ENCODE assay signal across 21 cellular contexts in genomic region chr1:43910359-43910758, GRCh38. TPM values are rescaled to one million over a fixed set of nuclear protein-coding genes. Genes with fewer than 3 reads are reported as not detected.
"Had no signal": no experiment of that assay in that cellular context is flagged by ENCODE, and none has a peak within 500 bp of the region (broad histone marks: within the 10 kb centered on the region; RNA-seq: fewer than 3 reads in every experiment).

No MANE protein-coding gene starts in this region.

- H3K36me3 ChIP-seq: cardiac muscle cell, right lobe of liver had no signal

- H3K4me3 ChIP-seq: body of pancreas, cardiac muscle cell, left lung, lung, right lobe of liver, skin epidermis, tibial artery had no signal

- ATAC-seq: activated CD4-positive, alpha-beta T cell treated with anti-CD3 and anti-CD28 coated beads for 36 hours; activated T-cell treated with anti-CD3 and anti-CD28 coated beads, Interleukin-2, amount 50 U/mL, for 72 hours; body of pancreas; left lung; naive thymus-derived CD4-positive, alpha-beta T cell; right lobe of liver; stimulated activated naive CD8-positive, alpha-beta T cell treated with anti-CD3 and anti-CD28 coated beads, Interleukin-15, amount 100 ng/mL, for 72 hours had no signal

- H3K9me3 ChIP-seq: body of pancreas, left lung, right lobe of liver, tibial artery had no signal

- H3K27me3 ChIP-seq: body of pancreas, cardiac muscle cell, left lung, right lobe of liver, tibial artery had no signal

- H3K4me1 ChIP-seq: body of pancreas, left lung, right lobe of liver, tibial artery had no signal

- DNase-seq: activated B cell treated with CpG ODN at 0.5 μM for 24 hours; activated CD4-positive, alpha-beta T cell treated with anti-CD3 and anti-CD28 coated beads for 36 hours; activated CD4-positive, alpha-beta T cell treated with anti-CD3 and anti-CD28 coated beads, Interleukin-2, amount 50 U/mL, for 4 hours; activated effector memory CD4-positive, alpha-beta T cell treated with anti-CD3 and anti-CD28 coated beads, Interleukin-2, amount 50 U/mL, for 16 hours; activated naive CD4-positive, alpha-beta T cell treated with anti-CD3 and anti-CD28 coated beads, Interleukin-2, amount 10 ng/mL, durations not matched to agents 7 days and 5 days; activated T-cell treated with anti-CD3 and anti-CD28 coated beads, Interleukin-2, amount 50 U/mL, for 72 hours; body of pancreas; effector CD4-positive, alpha-beta T cell; erythroblast; foreskin fibroblast; naive thymus-derived CD4-positive, alpha-beta T cell; posterior cingulate gyrus; right lobe of liver; stimulated activated CD4-positive, alpha-beta T cell treated with anti-CD3 and anti-CD28 coated beads, Interleukin-1b, Interleukin-23, amount 100 ng/mL, for 48 hours; stimulated activated naive CD8-positive, alpha-beta T cell treated with anti-CD3 and anti-CD28 coated beads, Interleukin-15, amount 100 ng/mL, for 72 hours; T1000; tibial artery had no signal

- H3K27ac ChIP-seq: body of pancreas, cardiac muscle cell, left lung, right lobe of liver, skin epidermis, tibial artery had no signal

RNA-seq across cellular contexts. Expression of gene ARTN, which starts 23.2 kb away (rescaled TPM):
- polyA plus RNA-seq: naive thymus-derived CD4-positive, alpha-beta T cell had no signal
